Comparison of ENCODE assay signal across 1 cellular context in the genomic region with DNA sequence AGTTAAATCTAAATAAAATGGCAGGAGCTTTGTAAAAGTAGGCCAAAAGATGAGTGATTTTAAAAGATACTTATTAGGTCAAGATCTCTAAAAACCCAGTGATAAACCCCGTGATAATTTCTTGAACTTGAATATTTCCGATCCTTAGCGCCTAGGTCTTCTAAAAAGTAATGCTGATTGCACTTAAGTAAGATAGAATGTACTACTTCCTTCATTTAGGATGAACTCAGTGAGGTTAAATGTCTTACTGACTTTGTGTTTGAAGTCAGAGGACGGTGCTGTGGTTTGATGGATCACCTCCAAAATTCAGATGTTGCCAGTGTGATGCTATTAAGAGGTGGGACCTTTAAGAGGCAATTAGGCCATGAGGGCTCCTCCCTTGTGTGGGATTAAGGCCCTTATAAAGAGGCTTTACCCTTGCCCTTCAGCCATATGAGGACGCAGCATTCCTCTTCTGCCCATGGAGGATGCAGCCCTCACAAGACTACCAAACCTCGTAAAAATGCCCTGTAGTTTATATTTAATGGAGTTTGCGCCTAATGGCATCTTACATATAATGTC.
TF ChIP-seq lines count a peak whose summit lies in the region.

No MANE protein-coding gene starts in this region.

TF ChIP-seq in HCT116, 20 proteins besides CTCF, POLR2A, EP300 and RAD21:
- TF ChIP-seq, protein P1, sequence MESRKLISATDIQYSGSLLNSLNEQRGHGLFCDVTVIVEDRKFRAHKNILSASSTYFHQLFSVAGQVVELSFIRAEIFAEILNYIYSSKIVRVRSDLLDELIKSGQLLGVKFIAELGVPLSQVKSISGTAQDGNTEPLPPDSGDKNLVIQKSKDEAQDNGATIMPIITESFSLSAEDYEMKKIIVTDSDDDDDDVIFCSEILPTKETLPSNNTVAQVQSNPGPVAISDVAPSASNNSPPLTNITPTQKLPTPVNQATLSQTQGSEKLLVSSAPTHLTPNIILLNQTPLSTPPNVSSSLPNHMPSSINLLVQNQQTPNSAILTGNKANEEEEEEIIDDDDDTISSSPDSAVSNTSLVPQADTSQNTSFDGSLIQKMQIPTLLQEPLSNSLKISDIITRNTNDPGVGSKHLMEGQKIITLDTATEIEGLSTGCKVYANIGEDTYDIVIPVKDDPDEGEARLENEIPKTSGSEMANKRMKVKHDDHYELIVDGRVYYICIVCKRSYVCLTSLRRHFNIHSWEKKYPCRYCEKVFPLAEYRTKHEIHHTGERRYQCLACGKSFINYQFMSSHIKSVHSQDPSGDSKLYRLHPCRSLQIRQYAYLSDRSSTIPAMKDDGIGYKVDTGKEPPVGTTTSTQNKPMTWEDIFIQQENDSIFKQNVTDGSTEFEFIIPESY (IDR thresholded peaks at IDR 0.05; ENCODE audit: extremely low read depth, insufficient replicate concordance, low read length) = no peak
- no peak for TF ChIP-seq TCF7L2 (IDR thresholded peaks at IDR 0.05; ENCODE audit: borderline replicate concordance, extremely low read depth, insufficient read depth, insufficient read length)
